In the genomic region with DNA sequence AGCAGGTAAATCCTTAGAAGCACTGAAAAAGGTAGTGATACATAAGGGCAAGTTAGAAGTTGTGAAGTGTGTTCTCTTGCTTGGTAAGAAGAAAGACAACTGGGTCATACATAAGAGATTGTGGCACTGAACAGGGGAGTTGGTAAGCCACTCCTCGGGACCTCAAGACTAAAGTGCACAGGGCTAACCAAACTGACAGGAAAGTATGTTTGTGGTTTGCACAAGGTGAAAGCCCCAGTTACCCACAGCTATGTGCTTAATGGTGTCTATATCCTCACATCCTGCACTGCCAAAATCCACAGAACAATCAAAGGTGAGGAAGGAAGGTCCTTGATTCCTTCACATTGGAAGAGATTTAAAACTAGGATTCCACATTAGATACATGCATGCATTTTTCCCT, we compare ENCODE assay signal across 14 cellular contexts.
DNase-seq lines count a peak whose midpoint lies in the region; ATAC-seq, FAIRE-seq and TF ChIP-seq lines count a peak whose summit lies in the region.
"Had no signal": no experiment of that assay in that cellular context is flagged by ENCODE, and none has a peak within 500 bp of the region (broad histone marks: within the 10 kb centered on the region; RNA-seq: fewer than 3 reads in every experiment).

No MANE protein-coding gene starts in this region.

- H3K36me3 Mint-ChIP-seq in CD4-positive, alpha-beta memory T cell = no peaks in the 10 kb centered on the region
- H3K36me3 Mint-ChIP-seq in astrocyte (ENCODE audit: low read depth, unreplicated experiment) = peaks cover 2% of the 10 kb centered on the region

- H3K27ac ChIP-seq in CD4-positive, alpha-beta memory T cell (ENCODE audit: low read depth, low read length) = no peak overlapping the region
- H3K27ac ChIP-seq in astrocyte (ENCODE audit: low read depth, low read length) (no peak overlapping the region), left lung (no peak overlapping the region)
- H3K27ac ChIP-seq: C4-2B, gastroesophageal sphincter, SJCRH30 had no signal

- no peaks in the 10 kb centered on the region for H3K27me3 ChIP-seq in CD4-positive, alpha-beta memory T cell (ENCODE audit: insufficient read depth, low read length)
- H3K27me3 ChIP-seq in astrocyte (ENCODE audit: insufficient read depth, low read length) (no peaks in the 10 kb centered on the region), BE2C (no peaks in the 10 kb centered on the region), left lung (no peaks in the 10 kb centered on the region)
- H3K27me3 ChIP-seq: gastroesophageal sphincter, SJCRH30 had no signal

- H3K9ac ChIP-seq in astrocyte (ENCODE audit: low read length) = no peak overlapping the region

- peak; percentile 93 for ATAC-seq in GM18907 (IDR thresholded peaks at IDR 0.05; ENCODE audit: unreplicated experiment)
- ATAC-seq in HG03457 (IDR thresholded peaks at IDR 0.05; ENCODE audit: unreplicated experiment) = peak; percentile 58
- no peak for ATAC-seq in left lung
- ATAC-seq: gastroesophageal sphincter, right cardiac atrium had no signal

- H3K9me3 Mint-ChIP-seq in CD4-positive, alpha-beta memory T cell = peaks cover 0 to 4% (median 0%) of the 10 kb centered on the region in 8 donors
- H3K9me3 Mint-ChIP-seq in astrocyte (ENCODE audit: unreplicated experiment) = no peaks in the 10 kb centered on the region

- no peaks in the 10 kb centered on the region for H4K20me1 ChIP-seq in astrocyte (ENCODE audit: insufficient read depth, low read length)

- H3K4me3 ChIP-seq in CD4-positive, alpha-beta memory T cell (ENCODE audit: low read length in 2 of 2) = no peak overlapping the region
- H3K4me3 ChIP-seq in astrocyte (ENCODE audit: insufficient read depth, low read depth, low read length) = no peak overlapping the region
- no peak overlapping the region for H3K4me3 ChIP-seq in BE2C (ENCODE audit: low read depth, low read length)
- H3K4me3 ChIP-seq in left lung = no peak overlapping the region
- H3K4me3 ChIP-seq: gastroesophageal sphincter, lung, SJCRH30 had no signal

- H3K4me1 Mint-ChIP-seq in CD4-positive, alpha-beta memory T cell = peaks cover 21 to 38% (median 27%) of the 10 kb centered on the region in 4 donors
- H3K4me1 Mint-ChIP-seq in astrocyte (ENCODE audit: low read depth, unreplicated experiment) = peaks cover 11% of the 10 kb centered on the region

- FAIRE-seq in astrocyte (lab: Jason Lieb, UNC) = no peak

- intact Hi-C loops in CD4-positive, alpha-beta memory T cell (cut with micrococcal nuclease) = no loop called here
- intact Hi-C loops in left lung (cut with DNase I) = no loop called here

- TF ChIP-seq CTCF in astrocyte (IDR thresholded peaks at IDR 0.05; ENCODE audit: insufficient read depth, low read depth, low read length) (no peak), BE2C (IDR thresholded peaks at IDR 0.05; ENCODE audit: low read depth, low read length) (no peak), left lung (IDR thresholded peaks at IDR 0.05) (no peak)

- no peaks in the 10 kb centered on the region for H3K27me3 Mint-ChIP-seq in CD4-positive, alpha-beta memory T cell
- no peaks in the 10 kb centered on the region for H3K27me3 Mint-ChIP-seq in astrocyte (ENCODE audit: low read depth, unreplicated experiment)

- POLR2A ChIA-PET in CD4-positive, alpha-beta memory T cell (lab: Charles Lee; ENCODE audit: partially characterized antibody) = interaction anchor here (0.5 to 1.7 kb wide), 6 partner anchors 8 to 526 kb away, joined by 3 to 5 read pairs (median 4); no protein-coding TSS in a partner anchor

- H3K36me3 ChIP-seq in CD4-positive, alpha-beta memory T cell (ENCODE audit: insufficient read depth, low read length) = no peaks in the 10 kb centered on the region
- H3K36me3 ChIP-seq in astrocyte (ENCODE audit: insufficient read depth, low read length) (no peaks in the 10 kb centered on the region), BE2C (no peaks in the 10 kb centered on the region), left lung (no peaks in the 10 kb centered on the region)
- H3K36me3 ChIP-seq: gastroesophageal sphincter, SJCRH30 had no signal

- CTCF ChIA-PET in CD4-positive, alpha-beta memory T cell (lab: Charles Lee; ENCODE audit: partially characterized antibody) = interaction anchor here (1.3 kb wide), 1 partner anchor 25 kb away, joined by 4 read pairs; no protein-coding TSS in a partner anchor

- H3K4me2 ChIP-seq in astrocyte (ENCODE audit: low read length) = no peak overlapping the region

- H3K9me3 ChIP-seq in CD4-positive, alpha-beta memory T cell (ENCODE audit: control insufficient read depth in 1 of 2, low read length in 2 of 2) = no peaks in the 10 kb centered on the region
- H3K9me3 ChIP-seq in astrocyte (ENCODE audit: insufficient read depth, low read depth, low read length) (no peaks in the 10 kb centered on the region), BE2C (no peaks in the 10 kb centered on the region), left lung (no peaks in the 10 kb centered on the region)
- H3K9me3 ChIP-seq: gastroesophageal sphincter, SJCRH30 had no signal

- no peaks in the 10 kb centered on the region for H3K79me2 ChIP-seq in astrocyte (ENCODE audit: insufficient read depth, low read length)

- H3K4me3 Mint-ChIP-seq in CD4-positive, alpha-beta memory T cell = peak overlapping the region in 6 of 8 donors; percentile 17 to 68 (median 38)
- no peak overlapping the region for H3K4me3 Mint-ChIP-seq in astrocyte (ENCODE audit: unreplicated experiment)

- peak overlapping the region; percentile 9 to 84 (median 74) for H3K27ac Mint-ChIP-seq in CD4-positive, alpha-beta memory T cell
- no peak overlapping the region for H3K27ac Mint-ChIP-seq in astrocyte (ENCODE audit: unreplicated experiment)

- DNase-seq in CD4-positive, alpha-beta memory T cell = peak; percentile 48 to 67 (median 60)
- DNase-seq in astrocyte (ENCODE audit: low read depth) (peak; percentile 82), NCI-H187 treated with DMSO at 0.1 percent for 48 hours (lab: John Stamatoyannopoulos, UW) (no peak), BE2C (no peak), SHP77 (lab: John Stamatoyannopoulos, UW) (no peak), left lung (no peak)
- DNase-seq: cortex of kidney, right cardiac atrium, SJCRH30 had no signal

- H2AFZ ChIP-seq in astrocyte (ENCODE audit: low read depth, low read length) = no peak overlapping the region

- H3K4me1 ChIP-seq in CD4-positive, alpha-beta memory T cell (ENCODE audit: insufficient read depth, low read length) = peaks cover 20% of the 10 kb centered on the region
- no peaks in the 10 kb centered on the region for H3K4me1 ChIP-seq in astrocyte (ENCODE audit: insufficient read depth, low read length)
- peaks cover 5% of the 10 kb centered on the region for H3K4me1 ChIP-seq in BE2C
- H3K4me1 ChIP-seq in left lung = no peaks in the 10 kb centered on the region
- H3K4me1 ChIP-seq: gastroesophageal sphincter had no signal

Comparison
In these comparisons a context has a peak if more than half of its experiments do, and no peak if none do; other contexts are left out.
1. DNase-seq: peak in CD4-positive, alpha-beta memory T cell (5 of 5) and astrocyte (single experiment); none in NCI-H187 treated with DMSO at 0.1 percent for 48 hours (single experiment), BE2C (single experiment), SHP77 (0 of 2) and left lung (0 of 2).